17 cellular contexts compared by ENCODE assay signal in the genomic region with DNA sequence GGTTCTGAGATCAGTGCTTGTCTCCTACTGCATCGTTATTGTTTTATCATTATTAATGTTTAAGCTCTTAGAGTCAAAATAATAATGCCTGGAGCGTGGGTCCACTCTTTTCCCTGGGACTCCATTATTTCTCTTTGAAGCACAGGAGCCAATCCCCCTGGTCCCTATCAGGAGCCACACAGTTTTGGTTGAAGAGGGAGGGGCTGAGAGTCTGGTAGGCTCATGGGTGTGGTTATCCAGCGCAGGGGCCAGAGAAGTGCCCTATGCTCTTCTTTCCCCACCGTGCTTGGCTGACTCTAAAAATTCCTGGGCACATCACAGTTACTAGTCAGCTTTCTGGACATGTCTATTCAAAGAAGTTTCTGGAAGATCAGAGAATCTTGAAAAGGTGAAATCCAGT.
A peak's percentile ranks its signal among the peaks of the same experiment; 100 is the strongest.
DNase-seq lines count a peak whose midpoint lies in the region; TF ChIP-seq lines count a peak whose summit lies in the region.
"Had no signal": no experiment of that assay in that cellular context is flagged by ENCODE, and none has a peak within 500 bp of the region (broad histone marks: within the 10 kb centered on the region; RNA-seq: fewer than 3 reads in every experiment).

No MANE protein-coding gene starts in this region.

- no peak for TF ChIP-seq CTCF in 22Rv1 (IDR thresholded peaks at IDR 0.05)
- TF ChIP-seq CTCF in CD14-positive monocyte (IDR thresholded peaks at IDR 0.05) = no peak
- TF ChIP-seq CTCF in spleen (IDR thresholded peaks at IDR 0.05 in 8 of 11, conservative IDR thresholded peaks at IDR 0.05 in 3 of 11) = no peak
- no peak for TF ChIP-seq CTCF in mesothelial cell of epicardium (IDR thresholded peaks at IDR 0.05; ENCODE audit: unreplicated experiment)

- H3K36me3 ChIP-seq in spleen = peaks cover 0 to 43% (median 15%) of the 10 kb centered on the region in 6 donors

- H3K36me3 Mint-ChIP-seq in CD14-positive monocyte = peaks cover 32 to 35% of the 10 kb centered on the region in 2 donors
- peaks cover 2% of the 10 kb centered on the region for H3K36me3 Mint-ChIP-seq in mesothelial cell of epicardium

- 94 to 98% (median 96%) methylated on average over 4 of the region's 4 CpGs for WGBS in spleen, 5 donors

- H3K27me3 Mint-ChIP-seq in CD14-positive monocyte (ENCODE audit: low read depth in 3 of 3) (no peaks in the 10 kb centered on the region), mesothelial cell of epicardium (ENCODE audit: low read depth) (no peaks in the 10 kb centered on the region)
- H3K27me3 Mint-ChIP-seq: CD4-positive, alpha-beta memory T cell had no signal

- H3K27me3 ChIP-seq in spleen (replicated peaks in 1 of 7) = no peaks in the 10 kb centered on the region
- H3K27me3 ChIP-seq: BE2C had no signal

- H3K9me3 Mint-ChIP-seq in CD14-positive monocyte (no peaks in the 10 kb centered on the region), mesothelial cell of epicardium (peaks cover 9% of the 10 kb centered on the region)
- H3K9me3 Mint-ChIP-seq: CD4-positive, alpha-beta memory T cell; HFFc6 had no signal

- intact Hi-C loops in CD14-positive monocyte (cut with micrococcal nuclease) (no loop called here), spleen (cut with DNase I; ENCODE audit: low total_unique reads) (no loop called here)

- no peak overlapping the region for H3K4me3 Mint-ChIP-seq in CD14-positive monocyte
- H3K4me3 Mint-ChIP-seq in mesothelial cell of epicardium = no peak overlapping the region
- H3K4me3 Mint-ChIP-seq: CD4-positive, alpha-beta memory T cell; HFFc6 had no signal

- DNase-seq in CD14-positive monocyte (ENCODE audit: low spot score) (peak; percentile 10), erythroblast (lab: John Stamatoyannopoulos, UW) (peak; percentile 52 to 55), spleen (peak; percentile 5), mesothelial cell of epicardium (ENCODE audit: low spot score in 2 of 2, unreplicated experiment in 2 of 2) (no peak), NCI-H526 treated with DMSO at 0.1 percent for 48 hours (lab: John Stamatoyannopoulos, UW) (no peak)
- DNase-seq: ACHN; BE2C; C1 segment of cervical spinal cord; CD4-positive, alpha-beta memory T cell; DMS79 treated with DMSO at 0.1 percent for 48 hours; GF-D8; GOT3; H7; HFFc6; IMR-90 had no signal

- H3K27ac Mint-ChIP-seq in CD14-positive monocyte = no peak overlapping the region
- no peak overlapping the region for H3K27ac Mint-ChIP-seq in mesothelial cell of epicardium
- H3K27ac Mint-ChIP-seq: CD4-positive, alpha-beta memory T cell; HFFc6 had no signal

- peaks cover 5% of the 10 kb centered on the region for H3K4me1 Mint-ChIP-seq in CD14-positive monocyte
- H3K4me1 Mint-ChIP-seq in mesothelial cell of epicardium = peaks cover 34% of the 10 kb centered on the region
- H3K4me1 Mint-ChIP-seq: CD4-positive, alpha-beta memory T cell had no signal

- no peak overlapping the region for H3K4me3 ChIP-seq in spleen

- H3K4me1 ChIP-seq in spleen = peaks cover 0 to 13% (median 11%) of the 10 kb centered on the region in 6 donors

- TF ChIP-seq POLR2A in erythroblast (IDR thresholded peaks at IDR 0.05; ENCODE audit: low read length) (no peak), spleen (IDR thresholded peaks at IDR 0.05) (no peak)

- H3K27ac ChIP-seq in 22Rv1 = peak overlapping the region; percentile 98
- no peak overlapping the region for H3K27ac ChIP-seq in spleen
- H3K27ac ChIP-seq: HL-60 had no signal

- H3K9me3 ChIP-seq in spleen = no peaks in the 10 kb centered on the region
- H3K9me3 ChIP-seq: BE2C had no signal

Comparison
In these comparisons a context has a peak if more than half of its experiments do, and no peak if none do; other contexts are left out.
1. DNase-seq: peak in CD14-positive monocyte (single experiment), erythroblast (2 of 2) and spleen (single experiment); none in mesothelial cell of epicardium (0 of 2) and NCI-H526 treated with DMSO at 0.1 percent for 48 hours (single experiment).